10 cellular contexts compared by ENCODE assay signal in the genomic region with DNA sequence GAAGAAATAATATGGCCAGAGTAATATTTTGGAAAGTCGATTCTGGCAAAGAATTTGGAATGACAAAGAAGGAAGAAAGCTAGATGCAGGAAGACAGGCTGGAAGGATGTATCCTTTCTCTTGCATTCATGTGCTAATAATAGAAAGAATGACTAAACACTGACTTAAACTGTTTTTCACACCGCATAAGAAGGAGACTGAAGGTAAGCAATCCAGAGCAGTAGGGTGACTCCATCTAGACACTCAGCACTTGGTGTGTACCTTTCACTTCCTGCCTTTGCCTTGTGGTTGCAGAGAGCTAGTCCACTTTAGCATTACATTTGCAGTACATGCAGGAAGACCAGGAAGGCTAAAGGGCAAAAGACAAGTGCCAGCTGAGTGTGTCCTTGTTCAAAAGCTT.
DNase-seq lines count a peak whose midpoint lies in the region; ATAC-seq, FAIRE-seq and TF ChIP-seq lines count a peak whose summit lies in the region.
"Had no signal": no experiment of that assay in that cellular context is flagged by ENCODE, and none has a peak within 500 bp of the region (broad histone marks: within the 10 kb centered on the region; RNA-seq: fewer than 3 reads in every experiment).

No MANE protein-coding gene starts in this region.

- H3K9me2 ChIP-seq in hepatocyte (replicated peaks; ENCODE audit: insufficient read depth), result no peaks in the 10 kb centered on the region

- peaks cover 9% of the 10 kb centered on the region for H3K79me2 ChIP-seq in hepatocyte

- H3K4me2 ChIP-seq in hepatocyte, result peak overlapping the region; percentile 2

- DNase-seq in DMS53 (lab: John Stamatoyannopoulos, UW) (peak; percentile 40), NOMO-1 treated with dmso at 0.1 percent for 144 hours (lab: John Stamatoyannopoulos, UW; ENCODE audit: unreplicated experiment) (peak; percentile 15), hepatocyte (ENCODE audit: low spot score) (no peak), COR-L47 (lab: John Stamatoyannopoulos, UW) (no peak), amniotic stem cell (lab: John Stamatoyannopoulos, UW) (no peak), pancreas (no peak)
- no peak for DNase-seq in stimulated activated CD4-positive, alpha-beta T cell treated with anti-CD3 and anti-CD28 coated beads, Interleukin-1b, Interleukin-23, amount 100 ng/mL, for 48 hours
- DNase-seq: NCI-H1417 treated with DMSO at 0.1 percent for 48 hours; stimulated activated CD4-positive, alpha-beta T cell treated with anti-CD3 and anti-CD28 coated beads, Interleukin-4, amount 100 ng/mL, for 1 hour had no signal

- H3K4me3 ChIP-seq in hepatocyte (no peak overlapping the region), pancreas (no peak overlapping the region)

- H3K4me1 ChIP-seq in hepatocyte (ENCODE audit: insufficient read depth), result peaks cover 17% of the 10 kb centered on the region
- no peaks in the 10 kb centered on the region for H3K4me1 ChIP-seq in pancreas

- 58% methylated on average over 2 of the region's 2 CpGs for WGBS in hepatocyte (ENCODE audit: low lambda C conversion rate, missing lambda C conversion rate)
- WGBS in pancreas, 2 donors, result 45 to 56% methylated on average over 2 of the region's 2 CpGs

- FAIRE-seq in pancreas (lab: Jason Lieb, UNC), result no peak

- H3K27ac ChIP-seq in hepatocyte (no peak overlapping the region), pancreas (peak overlapping the region in 1 of 4 donors; percentile 4)

- intact Hi-C loops in pancreas (cut with DNase I), result no loop called here

- H3K9me3 ChIP-seq in hepatocyte (ENCODE audit: low read depth) (no peaks in the 10 kb centered on the region), pancreas (no peaks in the 10 kb centered on the region)

- TF ChIP-seq CTCF in hepatocyte (IDR thresholded peaks at IDR 0.05; ENCODE audit: poor library complexity) (no peak), pancreas (IDR thresholded peaks at IDR 0.05) (no peak)

- H2AFZ ChIP-seq in hepatocyte, result no peak overlapping the region

- ATAC-seq in GM21423 (IDR thresholded peaks at IDR 0.05; ENCODE audit: unreplicated experiment), result peak; percentile 71
- ATAC-seq in pancreas, result no peak

- H3K27me3 ChIP-seq in hepatocyte (no peaks in the 10 kb centered on the region), pancreas (no peaks in the 10 kb centered on the region)

- no peaks in the 10 kb centered on the region for H4K20me1 ChIP-seq in hepatocyte (ENCODE audit: insufficient read depth, poor library complexity, severe bottlenecking)

- H3K36me3 ChIP-seq in hepatocyte (replicated peaks; ENCODE audit: insufficient read depth, low read depth), result no peaks in the 10 kb centered on the region
- H3K36me3 ChIP-seq in pancreas, result no peaks in the 10 kb centered on the region

Comparison
In these comparisons a context has a peak if more than half of its experiments do, and no peak if none do; other contexts are left out.
1. DNase-seq: peak in DMS53 (single experiment) and NOMO-1 treated with dmso at 0.1 percent for 144 hours (single experiment); none in hepatocyte (single experiment), COR-L47 (single experiment), stimulated activated CD4-positive, alpha-beta T cell treated with anti-CD3 and anti-CD28 coated beads, Interleukin-1b, Interleukin-23, amount 100 ng/mL, for 48 hours (single experiment), amniotic stem cell (single experiment) and pancreas (0 of 6).